In the genomic region with DNA sequence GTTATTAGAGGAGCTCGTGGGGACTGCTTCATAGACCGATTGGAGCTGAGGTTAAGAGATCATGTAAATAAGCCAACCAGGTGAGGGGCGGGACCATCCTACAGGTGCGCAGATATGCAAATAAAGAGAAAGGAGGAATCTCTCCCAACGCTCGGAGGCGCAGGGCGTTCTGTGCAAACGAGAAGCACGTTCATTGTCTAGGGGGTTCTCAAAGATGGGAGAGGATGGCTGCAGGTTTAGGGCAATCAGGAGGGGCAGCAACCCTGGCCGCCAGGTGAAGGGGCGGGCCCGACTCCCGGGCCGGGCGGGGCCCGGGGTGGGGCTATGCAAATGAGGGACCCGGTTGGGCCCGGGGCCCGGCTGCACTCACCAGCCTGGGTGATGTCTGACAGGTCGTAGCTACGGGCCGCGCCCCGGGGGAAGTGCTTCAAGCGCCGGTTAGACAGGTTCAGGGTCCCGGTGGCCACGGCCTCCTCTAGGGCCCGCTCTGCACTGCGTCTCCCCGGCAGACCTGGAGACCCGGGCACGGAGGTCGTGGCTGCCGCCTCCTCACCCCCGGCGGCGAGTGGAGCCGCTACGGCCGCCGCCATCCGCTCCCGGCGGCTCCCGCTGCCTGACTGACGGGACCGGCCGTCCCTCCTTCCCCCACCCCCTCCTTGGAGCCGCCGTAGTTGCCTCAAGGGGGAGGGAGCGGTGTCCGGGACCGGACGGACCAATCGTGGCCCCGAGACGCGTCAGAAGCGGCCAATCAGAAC, we compare ENCODE assay signal across 1 cellular context.
TF ChIP-seq lines count a peak whose summit lies in the region.

A gene with protein sequence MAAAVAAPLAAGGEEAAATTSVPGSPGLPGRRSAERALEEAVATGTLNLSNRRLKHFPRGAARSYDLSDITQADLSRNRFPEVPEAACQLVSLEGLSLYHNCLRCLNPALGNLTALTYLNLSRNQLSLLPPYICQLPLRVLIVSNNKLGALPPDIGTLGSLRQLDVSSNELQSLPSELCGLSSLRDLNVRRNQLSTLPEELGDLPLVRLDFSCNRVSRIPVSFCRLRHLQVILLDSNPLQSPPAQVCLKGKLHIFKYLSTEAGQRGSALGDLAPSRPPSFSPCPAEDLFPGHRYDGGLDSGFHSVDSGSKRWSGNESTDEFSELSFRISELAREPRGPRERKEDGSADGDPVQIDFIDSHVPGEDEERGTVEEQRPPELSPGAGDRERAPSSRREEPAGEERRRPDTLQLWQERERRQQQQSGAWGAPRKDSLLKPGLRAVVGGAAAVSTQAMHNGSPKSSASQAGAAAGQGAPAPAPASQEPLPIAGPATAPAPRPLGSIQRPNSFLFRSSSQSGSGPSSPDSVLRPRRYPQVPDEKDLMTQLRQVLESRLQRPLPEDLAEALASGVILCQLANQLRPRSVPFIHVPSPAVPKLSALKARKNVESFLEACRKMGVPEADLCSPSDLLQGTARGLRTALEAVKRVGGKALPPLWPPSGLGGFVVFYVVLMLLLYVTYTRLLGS (minus strand): TSS at position 619 of the 755 bp plus-strand sequence. CDS start 29 bp downstream, at position 590.

TF ChIP-seq in IMR-90, 13 proteins besides CTCF, POLR2A, EP300 and RAD21:
- TF ChIP-seq FOS (IDR thresholded peaks at IDR 0.05; ENCODE audit: low read depth, low read length) (no peak), MAZ (IDR thresholded peaks at IDR 0.05; ENCODE audit: borderline replicate concordance, low read depth, low read length) (peak; percentile 99), NFE2L2 (IDR thresholded peaks at IDR 0.05; ENCODE audit: low read depth, low read length) (peak; percentile 18; the same call in 1 of the 2 replicates), SMC3 (IDR thresholded peaks at IDR 0.05; ENCODE audit: low read depth, low read length) (no peak), CHD1 (IDR thresholded peaks at IDR 0.05; ENCODE audit: low read depth, low read length) (no peak), MXI1 (IDR thresholded peaks at IDR 0.05; ENCODE audit: borderline replicate concordance, low read depth, low read length) (peak; percentile 37; the same call in 1 of the 2 replicates), MAFK (IDR thresholded peaks at IDR 0.05; ENCODE audit: low read depth, low read length) (no peak), RCOR1 (IDR thresholded peaks at IDR 0.05; ENCODE audit: insufficient replicate concordance, low read length) (no peak), BHLHE40 (IDR thresholded peaks at IDR 0.05; ENCODE audit: low read depth, low read length) (no peak), RFX5 (IDR thresholded peaks at IDR 0.05; ENCODE audit: low read depth, low read length) (no peak), CEBPB (IDR thresholded peaks at IDR 0.05; ENCODE audit: low read depth, low read length) (no peak)
- TF ChIP-seq, protein P1, sequence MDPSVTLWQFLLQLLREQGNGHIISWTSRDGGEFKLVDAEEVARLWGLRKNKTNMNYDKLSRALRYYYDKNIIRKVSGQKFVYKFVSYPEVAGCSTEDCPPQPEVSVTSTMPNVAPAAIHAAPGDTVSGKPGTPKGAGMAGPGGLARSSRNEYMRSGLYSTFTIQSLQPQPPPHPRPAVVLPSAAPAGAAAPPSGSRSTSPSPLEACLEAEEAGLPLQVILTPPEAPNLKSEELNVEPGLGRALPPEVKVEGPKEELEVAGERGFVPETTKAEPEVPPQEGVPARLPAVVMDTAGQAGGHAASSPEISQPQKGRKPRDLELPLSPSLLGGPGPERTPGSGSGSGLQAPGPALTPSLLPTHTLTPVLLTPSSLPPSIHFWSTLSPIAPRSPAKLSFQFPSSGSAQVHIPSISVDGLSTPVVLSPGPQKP (IDR thresholded peaks at IDR 0.05; ENCODE audit: borderline replicate concordance, low read depth, low read length): no peak
- TF ChIP-seq, protein P2, sequence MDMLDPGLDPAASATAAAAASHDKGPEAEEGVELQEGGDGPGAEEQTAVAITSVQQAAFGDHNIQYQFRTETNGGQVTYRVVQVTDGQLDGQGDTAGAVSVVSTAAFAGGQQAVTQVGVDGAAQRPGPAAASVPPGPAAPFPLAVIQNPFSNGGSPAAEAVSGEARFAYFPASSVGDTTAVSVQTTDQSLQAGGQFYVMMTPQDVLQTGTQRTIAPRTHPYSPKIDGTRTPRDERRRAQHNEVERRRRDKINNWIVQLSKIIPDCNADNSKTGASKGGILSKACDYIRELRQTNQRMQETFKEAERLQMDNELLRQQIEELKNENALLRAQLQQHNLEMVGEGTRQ (IDR thresholded peaks at IDR 0.05; ENCODE audit: low read depth, low read length): peak; percentile 51; the same call in 1 of the 2 replicates
